ENCODE assay signal across 8 cellular contexts in the genomic region with DNA sequence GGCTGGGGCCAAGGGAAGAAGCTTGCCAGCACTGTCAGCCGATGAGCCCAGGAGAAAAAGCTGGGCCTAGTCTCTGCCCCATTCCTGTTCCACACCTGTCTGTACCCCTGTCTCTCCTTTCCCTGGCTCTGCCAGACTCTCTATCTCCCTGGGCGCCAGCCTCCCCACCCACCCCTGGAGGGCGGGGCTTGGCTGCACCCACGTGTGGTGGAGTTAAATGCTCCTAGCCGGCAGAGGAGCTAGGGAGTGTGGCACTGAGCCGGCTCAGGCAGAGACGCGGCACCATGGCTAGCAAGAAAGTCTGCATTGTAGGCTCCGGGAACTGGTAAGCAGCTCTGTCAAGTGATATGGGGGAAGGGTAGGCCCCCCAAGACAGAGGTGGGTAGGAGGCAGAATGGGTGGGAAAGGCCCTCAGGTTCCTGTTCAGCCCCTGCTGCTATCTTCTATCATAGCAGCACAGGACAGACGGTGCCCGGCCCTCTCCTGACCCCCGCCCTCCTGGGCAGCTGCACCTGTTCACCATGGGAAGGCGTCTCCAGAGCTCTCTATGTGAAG. TPM values are rescaled to one million over a fixed set of nuclear protein-coding genes. Genes with fewer than 3 reads are reported as not detected.
A peak's percentile ranks its signal among the peaks of the same experiment; 100 is the strongest.
DNase-seq lines count a peak whose midpoint lies in the region; ATAC-seq and TF ChIP-seq lines count a peak whose summit lies in the region.

A gene (plus strand): TSS at position 242 of the 555 bp plus-strand sequence. CDS start 43 bp downstream, at position 285.

- H3K4me1 Mint-ChIP-seq in T-helper 17 cell: peaks cover 7% of the 10 kb centered on the region
- H3K4me1 Mint-ChIP-seq in nephron progenitor cell: peaks cover 56% of the 10 kb centered on the region

- H3K27ac Mint-ChIP-seq in T-helper 17 cell (peak within 1 kb of the TSS; percentile 72), nephron progenitor cell (peak within 1 kb of the TSS; percentile 87)

- H3K27me3 Mint-ChIP-seq in T-helper 17 cell (no peaks in the 10 kb centered on the region), nephron progenitor cell (ENCODE audit: low read depth, poor library complexity) (peaks cover 5% of the 10 kb centered on the region)

- DNase-seq in AG08395 (ENCODE audit: low spot score): peak; percentile 70
- DNase-seq in T-helper 17 cell: no peak
- peak; percentile 38 for DNase-seq in fibroblast of pulmonary artery (ENCODE audit: low read depth)
- peak; percentile 58 for DNase-seq in nephron progenitor cell
- DNase-seq in GOT3 (lab: John Stamatoyannopoulos, UW): no peak

- H3K9me3 ChIP-seq in HEK293 (ENCODE audit: control insufficient read depth, insufficient read depth, low read depth, low read length) (no peaks in the 10 kb centered on the region), T-helper 17 cell (ENCODE audit: control insufficient read depth, low read length, poor library complexity, severe bottlenecking) (no peaks in the 10 kb centered on the region)

- H3K36me3 Mint-ChIP-seq in T-helper 17 cell (ENCODE audit: low read depth): peaks cover 7% of the 10 kb centered on the region
- H3K36me3 Mint-ChIP-seq in nephron progenitor cell (ENCODE audit: low read depth): peaks cover 20% of the 10 kb centered on the region

- H3K9me3 Mint-ChIP-seq in nephron progenitor cell: no peaks in the 10 kb centered on the region

- H3K27ac ChIP-seq in HEK293 (ENCODE audit: extremely low read depth, low read depth, low read length): no peak within 1 kb of the TSS; the same call in 1 of the 2 replicates

- no peak for TF ChIP-seq CTCF in HEK293 (tag by site-specific recombination; IDR thresholded peaks at IDR 0.05)
- no peak for TF ChIP-seq CTCF in fibroblast of pulmonary artery (IDR thresholded peaks at IDR 0.05; ENCODE audit: low read length, missing control alignments)
- no peak for TF ChIP-seq CTCF in nephron progenitor cell (IDR thresholded peaks at IDR 0.05)

- H3K4me1 ChIP-seq in HEK293 (ENCODE audit: control insufficient read depth, insufficient read depth, low read length): peaks cover 7% of the 10 kb centered on the region

- H3K4me3 Mint-ChIP-seq in T-helper 17 cell: no peak within 1 kb of the TSS
- H3K4me3 Mint-ChIP-seq in nephron progenitor cell: no peak within 1 kb of the TSS

- H3K36me3 ChIP-seq in HEK293 (ENCODE audit: control insufficient read depth in 2 of 2, insufficient read depth in 1 of 2, low read length in 2 of 2): peaks cover 0 to 30% of the 10 kb centered on the region in 2 experiments; a peak in 1 of 3 replicates

- POLR2A ChIA-PET in HEK293 (lab: Yijun Ruan, JAX): interaction anchor here (0.6 to 3.6 kb wide), 5 partner anchors 8 to 1134 kb away, joined by 3 to 32 read pairs (median 6); a partner anchor contains a TSS

- CTCF ChIA-PET in HEK293 (lab: Yijun Ruan, JAX): interaction anchor here (0.6 to 5.4 kb wide), 9 partner anchors 7 to 620 kb away, joined by 3 to 50 read pairs (median 4); a partner anchor contains a TSS

- ATAC-seq in T-helper 17 cell (peak; percentile 62), GM21723 (IDR thresholded peaks at IDR 0.05; ENCODE audit: unreplicated experiment) (no peak), HG03108 (IDR thresholded peaks at IDR 0.05; ENCODE audit: unreplicated experiment) (no peak)

- H3K4me3 ChIP-seq in HEK293 (ENCODE audit: low read depth, low read length) (no peak within 1 kb of the TSS), fibroblast of pulmonary artery (replicated peaks; ENCODE audit: low read depth, low read length) (no peak within 1 kb of the TSS)

TF ChIP-seq in HEK293, 187 proteins besides CTCF, POLR2A, EP300 and RAD21:
- TF ChIP-seq ZBTB8A (tag by site-specific recombination; IDR thresholded peaks at IDR 0.05) (no peak), KLF1 (tag by site-specific recombination; IDR thresholded peaks at IDR 0.05) (peak; percentile 33; the same call in 1 of the 2 replicates), ZNF791 (tag by site-specific recombination; IDR thresholded peaks at IDR 0.05) (no peak), ZNF600 (tag by site-specific recombination; IDR thresholded peaks at IDR 0.05) (peak; percentile 78), ZBTB48 (tag by site-specific recombination; IDR thresholded peaks at IDR 0.05) (peak; percentile 95), KLF9 (tag by site-specific recombination; IDR thresholded peaks at IDR 0.05; ENCODE audit: low read depth) (peak; percentile 81), EGR2 (tag by site-specific recombination; IDR thresholded peaks at IDR 0.05; ENCODE audit: low read depth) (peak; percentile 72), ZFHX2 (tag by site-specific recombination; conservative IDR thresholded peaks at IDR 0.05) (peak; percentile 83), ZNF76 (tag by site-specific recombination; IDR thresholded peaks at IDR 0.05; ENCODE audit: borderline replicate concordance, low read depth) (0 out of 2 replicates have a peak, but pooled peaks have one; percentile 10), GLIS1 (tag by site-specific recombination; IDR thresholded peaks at IDR 0.05) (peak; percentile 41; the same call in 1 of the 2 replicates), ZNF221 (tag by site-specific recombination; IDR thresholded peaks at IDR 0.05; ENCODE audit: borderline replicate concordance) (no peak), SP3 (tag by site-specific recombination; IDR thresholded peaks at IDR 0.05) (peak; percentile 52), ZNF707 (tag by site-specific recombination; IDR thresholded peaks at IDR 0.05) (no peak), GLIS2 (tag by site-specific recombination; IDR thresholded peaks at IDR 0.05) (peak; percentile 40; the same call in 1 of the 2 replicates), KLF16 (tag by site-specific recombination; IDR thresholded peaks at IDR 0.05) (peak; percentile 63; the same call in 1 of the 2 replicates), PRDM1 (tag by site-specific recombination; IDR thresholded peaks at IDR 0.05) (peak; percentile 55; the same call in 1 of the 2 replicates), SP2 (tag by site-specific recombination; IDR thresholded peaks at IDR 0.05) (peak; percentile 26)
- TF ChIP-seq, protein P1, sequence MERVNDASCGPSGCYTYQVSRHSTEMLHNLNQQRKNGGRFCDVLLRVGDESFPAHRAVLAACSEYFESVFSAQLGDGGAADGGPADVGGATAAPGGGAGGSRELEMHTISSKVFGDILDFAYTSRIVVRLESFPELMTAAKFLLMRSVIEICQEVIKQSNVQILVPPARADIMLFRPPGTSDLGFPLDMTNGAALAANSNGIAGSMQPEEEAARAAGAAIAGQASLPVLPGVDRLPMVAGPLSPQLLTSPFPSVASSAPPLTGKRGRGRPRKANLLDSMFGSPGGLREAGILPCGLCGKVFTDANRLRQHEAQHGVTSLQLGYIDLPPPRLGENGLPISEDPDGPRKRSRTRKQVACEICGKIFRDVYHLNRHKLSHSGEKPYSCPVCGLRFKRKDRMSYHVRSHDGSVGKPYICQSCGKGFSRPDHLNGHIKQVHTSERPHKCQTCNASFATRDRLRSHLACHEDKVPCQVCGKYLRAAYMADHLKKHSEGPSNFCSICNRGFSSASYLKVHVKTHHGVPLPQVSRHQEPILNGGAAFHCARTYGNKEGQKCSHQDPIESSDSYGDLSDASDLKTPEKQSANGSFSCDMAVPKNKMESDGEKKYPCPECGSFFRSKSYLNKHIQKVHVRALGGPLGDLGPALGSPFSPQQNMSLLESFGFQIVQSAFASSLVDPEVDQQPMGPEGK (tag by site-specific recombination; IDR thresholded peaks at IDR 0.05): peak; percentile 58; the same call in 1 of the 2 replicates

RNA-seq across cellular contexts. Expression of the gene that starts here (rescaled TPM):
- total RNA-seq in T-helper 17 cell: 1 to 10 TPM in 1 of 2 donors, under 1 TPM in 1; 0.77 to 1.0 TPM

Comparison
In these comparisons a context has a peak if more than half of its experiments do, and no peak if none do; other contexts are left out.
1. DNase-seq: peak in AG08395 (single experiment), fibroblast of pulmonary artery (single experiment) and nephron progenitor cell (single experiment); none in T-helper 17 cell (0 of 3) and GOT3 (single experiment).